ENCODE assay signal across 8 cellular contexts in genomic region chr14:50860478-50861086, GRCh38. TPM values are rescaled to one million over a fixed set of nuclear protein-coding genes. Genes with fewer than 3 reads are reported as not detected.
DNase-seq lines count a peak whose midpoint lies in the region; ATAC-seq, FAIRE-seq and TF ChIP-seq lines count a peak whose summit lies in the region.

No MANE protein-coding gene starts in this region.

- H3K4me1 ChIP-seq in HUES64 (ENCODE audit: insufficient read depth, low read length) (peaks cover 13% of the 10 kb centered on the region), mucosa of descending colon (ENCODE audit: low read depth) (peaks cover 4% of the 10 kb centered on the region)

- H3K4me3 ChIP-seq in HUES64 (ENCODE audit: low read length) = peak overlapping the region; percentile 28
- no peak overlapping the region for H3K4me3 ChIP-seq in mucosa of descending colon

- ATAC-seq in mucosa of descending colon = peak; percentile 87
- ATAC-seq in HG03520 (IDR thresholded peaks at IDR 0.05; ENCODE audit: unreplicated experiment) = no peak

- H3K27me3 ChIP-seq in HUES64 (ENCODE audit: insufficient read depth, low read length) = no peaks in the 10 kb centered on the region

- H3K9me3 ChIP-seq in HUES64 (ENCODE audit: insufficient read depth, low read depth, low read length) (no peaks in the 10 kb centered on the region), mucosa of descending colon (no peaks in the 10 kb centered on the region)

- intact Hi-C loops in mucosa of descending colon (cut with DNase I, micrococcal nuclease) = no loop called here

- 0% methylated on average over 3 of the region's 6 CpGs for WGBS in HUES64

- DNase-seq in NOMO-1 treated with DMSO at 0.1 percent for 48 hours (lab: John Stamatoyannopoulos, UW; ENCODE audit: unreplicated experiment) = peak; percentile 76
- DNase-seq in activated CD8-positive, alpha-beta memory T cell treated with anti-CD3 and anti-CD28 coated beads, Interleukin-2, amount 50 U/mL, for 4 hours = peak; percentile 91
- DNase-seq in epidermal melanocyte (ENCODE audit: insufficient read length, low spot score) = peak; percentile 77
- peak; percentile 73 to 93 (median 83) for DNase-seq in mucosa of descending colon
- DNase-seq in stimulated activated CD8-positive, alpha-beta memory T cell treated with anti-CD3 and anti-CD28 coated beads, Interleukin-2, amount 100 ng/mL, for 1 hour (ENCODE audit: low read depth in 2 of 2) = peak; percentile 73 to 78

- TF ChIP-seq CTCF in mucosa of descending colon (IDR thresholded peaks at IDR 0.05) = peak; percentile 69

- no peak overlapping the region for H3K27ac ChIP-seq in HUES64 (ENCODE audit: low read depth, low read length)

- H3K36me3 ChIP-seq in HUES64 (ENCODE audit: insufficient read depth, low read length) (no peaks in the 10 kb centered on the region), mucosa of descending colon (ENCODE audit: low read depth) (no peaks in the 10 kb centered on the region)

- peak overlapping the region; percentile 33 for H3K9ac ChIP-seq in HUES64 (ENCODE audit: low read depth, low read length)

- FAIRE-seq in G401.6 (lab: Jason Lieb, UNC) = peak; percentile 83

RNA-seq across cellular contexts. Expression of gene ABHD12B, which starts 11.3 kb away (rescaled TPM):
- 7.7 TPM for polyA plus RNA-seq in HUES64 (2013, experiment 1 of 2)
- 9.6 TPM for polyA plus RNA-seq in HUES64 (2013, experiment 2 of 2)
- total RNA-seq in mucosa of descending colon = 10 to 100 TPM in 2 of 3 donors, 1 to 10 TPM in 1; 3.1 to 16.2 (median 14.2) TPM

RNA-seq across cellular contexts. Expression of gene NIN, which starts 29.6 kb away (rescaled TPM):
- polyA plus RNA-seq in HUES64 (2013, experiment 1 of 2) = 12.3 TPM
- polyA plus RNA-seq in HUES64 (2013, experiment 2 of 2) = 13.1 TPM
- total RNA-seq in mucosa of descending colon = 10 to 100 TPM; 20.5 to 36.3 (median 27.9) TPM
